10 cellular contexts compared by ENCODE assay signal in the genomic region with DNA sequence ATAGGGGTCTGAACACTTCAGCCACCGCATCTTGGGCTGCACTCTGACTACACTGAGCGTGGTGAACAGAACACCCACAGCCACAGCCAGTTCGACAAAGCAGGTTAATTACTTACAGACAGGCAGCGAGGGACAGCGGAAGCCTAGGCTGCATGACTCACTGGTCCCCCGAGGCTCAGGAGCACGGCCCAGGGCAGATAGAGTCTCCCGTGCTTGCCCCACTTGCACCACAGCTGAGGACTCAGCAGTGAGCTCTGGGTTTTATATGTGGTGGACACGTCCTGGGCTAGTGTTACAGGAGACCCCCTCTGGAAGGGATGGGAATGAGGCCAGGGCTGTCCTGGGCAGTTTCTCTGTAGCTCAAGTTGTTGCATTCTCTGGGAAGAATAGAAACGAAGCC. TPM values are rescaled to one million over a fixed set of nuclear protein-coding genes. Genes with fewer than 3 reads are reported as not detected.
DNase-seq lines count a peak whose midpoint lies in the region; ATAC-seq, FAIRE-seq and TF ChIP-seq lines count a peak whose summit lies in the region.
"Not testable (repeated sequence)": the region's sequence is repeated elsewhere in the genome, so short reads cannot be mapped to it uniquely, and the experiment has no call there.
"Had no signal": no experiment of that assay in that cellular context is flagged by ENCODE, and none has a peak within 500 bp of the region (broad histone marks: within the 10 kb centered on the region; RNA-seq: fewer than 3 reads in every experiment).

No MANE protein-coding gene starts in this region.

- H3K18ac ChIP-seq in neuronal stem cell (ENCODE audit: low read length), result peak overlapping the region; percentile 16

- H3K36me3 ChIP-seq in neuronal stem cell (replicated peaks in 1 of 2; ENCODE audit: control insufficient read depth in 2 of 2, insufficient read depth in 2 of 2, low read length in 2 of 2), result not testable (repeated sequence)

- H3K79me1 ChIP-seq in neuronal stem cell (ENCODE audit: low read depth, low read length), result not testable (repeated sequence)

- not testable (repeated sequence) for H3K4me3 ChIP-seq in A549; neuronal stem cell (ENCODE audit: low read length in 2 of 2)

- 19% methylated on average over 2 of the region's 10 CpGs for WGBS in A549 (ENCODE audit: missing lambda C conversion rate)
- no CpG with 5 or more reads among the region's 10 CpGs for WGBS in neuronal stem cell (ENCODE audit: extremely low coverage in 2 of 2, insufficient read length in 2 of 2, insufficient replicate concordance in 1 of 2), 2 donors

- not testable (repeated sequence) for H2AFZ ChIP-seq in neuronal stem cell (ENCODE audit: low read length)

- peak; percentile 100 for FAIRE-seq in A549 (lab: Jason Lieb, UNC)

- H4K8ac ChIP-seq in neuronal stem cell (ENCODE audit: low read depth, low read length), result not testable (repeated sequence)

- not testable (repeated sequence) for H3K14ac ChIP-seq in neuronal stem cell (ENCODE audit: low read length)

- TF ChIP-seq RAD21 in A549 (conservative IDR thresholded peaks at IDR 0.05 in 1 of 2, IDR thresholded peaks at IDR 0.05 in 1 of 2), result not testable (repeated sequence)

- peaks cover 66% of the 10 kb centered on the region for H3K4me1 ChIP-seq in A549
- H3K4me1 ChIP-seq in neuronal stem cell (ENCODE audit: control insufficient read depth in 2 of 2, insufficient read depth in 1 of 2, low read depth in 1 of 2, low read length in 2 of 2), result not testable (repeated sequence)

- H2AK5ac ChIP-seq in neuronal stem cell (ENCODE audit: low read depth, low read length), result not testable (repeated sequence)

- not testable (repeated sequence) for H2BK12ac ChIP-seq in neuronal stem cell (ENCODE audit: low read length)

- peak overlapping the region; percentile 73 for H3K4me2 ChIP-seq in A549
- H3K4me2 ChIP-seq in neuronal stem cell (ENCODE audit: insufficient read depth, low read length, poor library complexity, severe bottlenecking), result not testable (repeated sequence)

- TF ChIP-seq POLR2A in A549 (IDR thresholded peaks at IDR 0.05; ENCODE audit: low read length), result not testable (repeated sequence)

- peak in 1 of 2 experiments; percentile 49 for DNase-seq in A549 (ENCODE audit: low read depth in 1 of 2, low spot score in 1 of 2)
- DNase-seq in EH (ENCODE audit: low read depth), result peak; percentile 34
- peak; percentile 72 for DNase-seq in M059J (ENCODE audit: low read depth)
- DNase-seq in RWPE1 (ENCODE audit: low spot score); chondrocyte (ENCODE audit: low spot score); neuronal stem cell (ENCODE audit: low spot score): not testable (repeated sequence)
- peak; percentile 78 for DNase-seq in glomerular visceral epithelial cell (ENCODE audit: extremely low spot score)

- H2BK5ac ChIP-seq in neuronal stem cell (ENCODE audit: low read length), result not testable (repeated sequence)

- H3K4ac ChIP-seq in neuronal stem cell (ENCODE audit: low read length), result not testable (repeated sequence)

- not testable (repeated sequence) for H3K36me3 Mint-ChIP-seq in chondrocyte (ENCODE audit: low read depth)

- H3K27ac ChIP-seq in A549, result peak overlapping the region; percentile 79 to 86
- peak overlapping the region; percentile 15; the same call in 1 of the 2 replicates for H3K27ac ChIP-seq in RWPE1
- not testable (repeated sequence) for H3K27ac ChIP-seq in neuronal stem cell (replicated peaks; ENCODE audit: low read length)

- TF ChIP-seq CTCF in A549 (IDR thresholded peaks at IDR 0.05); RWPE1 (conservative IDR thresholded peaks at IDR 0.05; ENCODE audit: low read depth); chondrocyte (IDR thresholded peaks at IDR 0.05): not testable (repeated sequence)

- not testable (repeated sequence) for H2BK120ac ChIP-seq in neuronal stem cell (ENCODE audit: low read depth, low read length)

- ATAC-seq in A549, result peak; percentile 57 to 63

- peaks cover 0 to 44% (median 0%) of the 10 kb centered on the region in 3 experiments for H3K27me3 ChIP-seq in neuronal stem cell (ENCODE audit: control insufficient read depth in 3 of 3, insufficient read depth in 3 of 3, low read depth in 1 of 3, low read length in 3 of 3)

- TF ChIP-seq EP300 in A549 (IDR thresholded peaks at IDR 0.05), result not testable (repeated sequence)

- POLR2A ChIA-PET in A549 (lab: Yijun Ruan, JAX); RWPE1 (lab: Yijun Ruan, JAX; ENCODE audit: low non-redundant PET): not testable (repeated sequence)

- H3K27me3 Mint-ChIP-seq in chondrocyte (ENCODE audit: low read depth), result peaks cover 14% of the 10 kb centered on the region

- H3K23ac ChIP-seq in neuronal stem cell (ENCODE audit: low read depth, low read length, poor library complexity), result not testable (repeated sequence)

- H3K9me3 Mint-ChIP-seq in chondrocyte (ENCODE audit: low read depth), result not testable (repeated sequence)

- not testable (repeated sequence) for H2BK15ac ChIP-seq in neuronal stem cell (ENCODE audit: low read length)

- peaks cover 59% of the 10 kb centered on the region for H3K4me1 Mint-ChIP-seq in chondrocyte (ENCODE audit: low read depth)

- H3K9me3 ChIP-seq in A549; neuronal stem cell (replicated peaks in 1 of 2; ENCODE audit: control insufficient read depth in 2 of 2, insufficient read depth in 1 of 2, low read depth in 1 of 2, low read length in 2 of 2): not testable (repeated sequence)

- not testable (repeated sequence) for H3K4me3 Mint-ChIP-seq in chondrocyte (ENCODE audit: unreplicated experiment)

- CTCF ChIA-PET in A549 (lab: Yijun Ruan, JAX), result interaction anchor here (0.8 to 7.0 kb wide), 8 partner anchors 11 to 195 kb away, joined by 3 to 80 read pairs (median 10); no protein-coding TSS in a partner anchor
- CTCF ChIA-PET in RWPE1 (lab: Yijun Ruan, JAX), result not testable (repeated sequence)

- not testable (repeated sequence) for H3K9ac ChIP-seq in neuronal stem cell (ENCODE audit: low read depth, low read length, poor library complexity)

- not testable (repeated sequence) for H4K91ac ChIP-seq in neuronal stem cell (ENCODE audit: low read depth, low read length, poor library complexity)

- peak overlapping the region; percentile 36 for H3K27ac Mint-ChIP-seq in chondrocyte (ENCODE audit: unreplicated experiment)

TF ChIP-seq in A549, 52 proteins besides CTCF, POLR2A, EP300 and RAD21:
- 0 out of 5 replicates have a peak, but pooled peaks of 1 of the 2 experiments have one; percentile 27 for TF ChIP-seq JUN (IDR thresholded peaks at IDR 0.05)
- peak; percentile 23; the same call in 1 of the 2 replicates for TF ChIP-seq GATA3 (IDR thresholded peaks at IDR 0.05; ENCODE audit: borderline replicate concordance)
- TF ChIP-seq, protein P1, sequence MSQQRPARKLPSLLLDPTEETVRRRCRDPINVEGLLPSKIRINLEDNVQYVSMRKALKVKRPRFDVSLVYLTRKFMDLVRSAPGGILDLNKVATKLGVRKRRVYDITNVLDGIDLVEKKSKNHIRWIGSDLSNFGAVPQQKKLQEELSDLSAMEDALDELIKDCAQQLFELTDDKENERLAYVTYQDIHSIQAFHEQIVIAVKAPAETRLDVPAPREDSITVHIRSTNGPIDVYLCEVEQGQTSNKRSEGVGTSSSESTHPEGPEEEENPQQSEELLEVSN (IDR thresholded peaks at IDR 0.05; ENCODE audit: borderline replicate concordance, low read depth), result peak; percentile 51; the same call in 1 of the 2 replicates
- 0 out of 2 replicates have a peak, but pooled peaks have one; percentile 27 for TF ChIP-seq JUNB (IDR thresholded peaks at IDR 0.05)
- peak; percentile 61 for TF ChIP-seq MAX (IDR thresholded peaks at IDR 0.05)
- not testable (repeated sequence) for TF ChIP-seq FOSL2 (IDR thresholded peaks at IDR 0.05)
- TF ChIP-seq FOSL2 (CRISPR knock-in tag; IDR thresholded peaks at IDR 0.05), result peak; percentile 80

RNA-seq across cellular contexts. Expression of gene IGFL1, which starts 5.8 kb away (rescaled TPM):
- 0.70 and 0.88 TPM in 2 replicates for polyA plus RNA-seq in A549 (2011; rRNA removed)
- polyA plus RNA-seq in A549 (2012; cell fraction: cytosol; rRNA removed), result 0.97 and 0.98 TPM in 2 replicates
- polyA plus RNA-seq in A549 (2012; cell fraction: nucleus; rRNA removed), result 1.4 TPM in 2 replicates
- polyA plus RNA-seq in A549 (2017; fragmentation: RNase III; extraction: RNeasy Plus Mini Kit Qiagen cat#74134 plus additional on column Dnase treatment), result 1.0 to 1.9 TPM (median 1.1 TPM) in 3 replicates
- 0.88 and 1.6 TPM in 2 replicates for polyA minus RNA-seq in A549 (2011; rRNA and poly(A)+ RNA removed)
- total RNA-seq in M059J (2014; rRNA removed; shearing (Covaris generic)), result not detected in 2 replicates
- total RNA-seq in chondrocyte, result 1.3 to 2.9 TPM (median 2.1 TPM) in 3 replicates
- polyA plus RNA-seq in neuronal stem cell (2013, experiment 1 of 2), result not detected
- not detected for polyA plus RNA-seq in neuronal stem cell (2013, experiment 2 of 2)
- total RNA-seq: CD4-positive, alpha-beta memory T cell; HT-29; SK-MEL-5 had no signal
- polyA plus RNA-seq: CD4-positive, alpha-beta memory T cell had no signal
